14 cellular contexts compared by ENCODE assay signal in genomic region chr11:12127206-12127898, GRCh38. TPM values are rescaled to one million over a fixed set of nuclear protein-coding genes. Genes with fewer than 3 reads are reported as not detected.
A peak's percentile ranks its signal among the peaks of the same experiment; 100 is the strongest.
DNase-seq lines count a peak whose midpoint lies in the region; ATAC-seq and TF ChIP-seq lines count a peak whose summit lies in the region.
"Had no signal": no experiment of that assay in that cellular context is flagged by ENCODE, and none has a peak within 500 bp of the region (broad histone marks: within the 10 kb centered on the region; RNA-seq: fewer than 3 reads in every experiment).

No MANE protein-coding gene starts in this region.

- no peak overlapping the region for H3K4me3 ChIP-seq in thoracic aorta
- no peak overlapping the region for H3K4me3 ChIP-seq in effector memory CD4-positive, alpha-beta T cell (ENCODE audit: insufficient read depth, low read depth, low read length, poor library complexity, severe bottlenecking)
- H3K4me3 ChIP-seq: gastrocnemius medialis, lower lobe of right lung had no signal

- H3K4me1 Mint-ChIP-seq in HFFc6 (ENCODE audit: low read depth) (peaks cover 83% of the 10 kb centered on the region), T-helper 17 cell (peaks cover 39% of the 10 kb centered on the region)

- peak overlapping the region; percentile 90 for H3K27ac Mint-ChIP-seq in HFFc6
- peak overlapping the region; percentile 74 for H3K27ac Mint-ChIP-seq in T-helper 17 cell
- H3K27ac Mint-ChIP-seq: activated naive CD4-positive, alpha-beta T cell treated with anti-CD3 and anti-CD28 coated beads, Interleukin-2, amount 50 U/mL, for 24 hours had no signal

- H3K4me3 Mint-ChIP-seq in HFFc6, result no peak overlapping the region
- H3K4me3 Mint-ChIP-seq in T-helper 17 cell, result no peak overlapping the region
- H3K4me3 Mint-ChIP-seq: activated naive CD4-positive, alpha-beta T cell treated with anti-CD3 and anti-CD28 coated beads, Interleukin-2, amount 50 U/mL, for 24 hours; natural killer cell had no signal

- ATAC-seq in T-helper 17 cell (no peak), thoracic aorta (ENCODE audit: insufficient number of reproducible peaks, low FRiP score, low read depth) (no peak), HG03139 (IDR thresholded peaks at IDR 0.05; ENCODE audit: unreplicated experiment) (no peak)
- ATAC-seq: gastrocnemius medialis, natural killer cell had no signal

- DNase-seq in HFFc6 (no peak), T-helper 17 cell (no peak), epithelial cell of prostate (ENCODE audit: low read depth, low spot score) (no peak), thoracic aorta (ENCODE audit: low spot score) (no peak), cerebellar cortex (ENCODE audit: low spot score) (no peak)
- no peak for DNase-seq in effector memory CD4-positive, alpha-beta T cell
- DNase-seq: C1 segment of cervical spinal cord, gastrocnemius medialis, natural killer cell, NCI-H187, NCI-H510A had no signal

- H3K27me3 Mint-ChIP-seq in HFFc6 (ENCODE audit: insufficient read depth), result no peaks in the 10 kb centered on the region; the same call in none of the 2 replicates
- H3K27me3 Mint-ChIP-seq in T-helper 17 cell, result no peaks in the 10 kb centered on the region
- H3K27me3 Mint-ChIP-seq: activated naive CD4-positive, alpha-beta T cell treated with anti-CD3 and anti-CD28 coated beads, Interleukin-2, amount 50 U/mL, for 24 hours had no signal

- H3K36me3 ChIP-seq in thoracic aorta, result peaks cover 11% of the 10 kb centered on the region
- no peaks in the 10 kb centered on the region for H3K36me3 ChIP-seq in effector memory CD4-positive, alpha-beta T cell (ENCODE audit: control insufficient read depth, insufficient read depth, low read length)
- H3K36me3 ChIP-seq: gastrocnemius medialis, lower lobe of right lung had no signal

- H3K27me3 ChIP-seq in thoracic aorta (replicated peaks; ENCODE audit: insufficient read depth), result no peaks in the 10 kb centered on the region
- no peaks in the 10 kb centered on the region for H3K27me3 ChIP-seq in effector memory CD4-positive, alpha-beta T cell (replicated peaks; ENCODE audit: control insufficient read depth, insufficient read depth, low read length, poor library complexity, severe bottlenecking)
- H3K27me3 ChIP-seq: gastrocnemius medialis had no signal

- H3K27ac ChIP-seq in epithelial cell of prostate (peak overlapping the region; percentile 97), thoracic aorta (peak overlapping the region; percentile 22 to 80)
- no peak overlapping the region for H3K27ac ChIP-seq in effector memory CD4-positive, alpha-beta T cell (ENCODE audit: insufficient read depth, low read length, poor library complexity, severe bottlenecking)
- H3K27ac ChIP-seq: gastrocnemius medialis, lower lobe of right lung had no signal

- TF ChIP-seq CTCF in HFFc6 (IDR thresholded peaks at IDR 0.05) (no peak), thoracic aorta (IDR thresholded peaks at IDR 0.05) (no peak)

- H3K9me3 Mint-ChIP-seq in HFFc6, result no peaks in the 10 kb centered on the region
- H3K9me3 Mint-ChIP-seq: activated naive CD4-positive, alpha-beta T cell treated with anti-CD3 and anti-CD28 coated beads, Interleukin-2, amount 50 U/mL, for 24 hours; natural killer cell had no signal

- peaks cover 73 to 88% of the 10 kb centered on the region in 2 donors for H3K4me1 ChIP-seq in thoracic aorta (ENCODE audit: control insufficient read depth in 1 of 2, low read depth in 2 of 2)
- no peaks in the 10 kb centered on the region for H3K4me1 ChIP-seq in effector memory CD4-positive, alpha-beta T cell (ENCODE audit: control insufficient read depth, insufficient read depth, low read length, poor library complexity, severe bottlenecking)
- H3K4me1 ChIP-seq: gastrocnemius medialis had no signal

- H3K36me3 Mint-ChIP-seq in HFFc6 (ENCODE audit: low read depth) (peaks cover 26% of the 10 kb centered on the region), T-helper 17 cell (ENCODE audit: low read depth) (no peaks in the 10 kb centered on the region)
- H3K36me3 Mint-ChIP-seq: activated naive CD4-positive, alpha-beta T cell treated with anti-CD3 and anti-CD28 coated beads, Interleukin-2, amount 50 U/mL, for 24 hours; natural killer cell had no signal

- H3K9me3 ChIP-seq in T-helper 17 cell (ENCODE audit: control insufficient read depth, low read length, poor library complexity, severe bottlenecking) (no peaks in the 10 kb centered on the region), thoracic aorta (no peaks in the 10 kb centered on the region)
- no peaks in the 10 kb centered on the region for H3K9me3 ChIP-seq in effector memory CD4-positive, alpha-beta T cell (ENCODE audit: control insufficient read depth, low read length)
- H3K9me3 ChIP-seq: gastrocnemius medialis, lower lobe of right lung had no signal

RNA-seq across cellular contexts. Expression of gene MICAL2, which starts 17.0 kb away (rescaled TPM):
- 100 to 1,000 TPM; 199 to 252 (median 233) TPM for total RNA-seq in HFFc6 (2021; fragmentation: NEBNext Ultra II Directional; extraction: Animal tissue kit (Norgen Biotek cat#: 25700))
- 10 to 100 TPM; 52.0 to 66.9 TPM for total RNA-seq in T-helper 17 cell
- total RNA-seq in thoracic aorta, result 100 to 1,000 TPM; 791 to 989 TPM
